Comparison of ENCODE assay signal across 12 cellular contexts in the genomic region with DNA sequence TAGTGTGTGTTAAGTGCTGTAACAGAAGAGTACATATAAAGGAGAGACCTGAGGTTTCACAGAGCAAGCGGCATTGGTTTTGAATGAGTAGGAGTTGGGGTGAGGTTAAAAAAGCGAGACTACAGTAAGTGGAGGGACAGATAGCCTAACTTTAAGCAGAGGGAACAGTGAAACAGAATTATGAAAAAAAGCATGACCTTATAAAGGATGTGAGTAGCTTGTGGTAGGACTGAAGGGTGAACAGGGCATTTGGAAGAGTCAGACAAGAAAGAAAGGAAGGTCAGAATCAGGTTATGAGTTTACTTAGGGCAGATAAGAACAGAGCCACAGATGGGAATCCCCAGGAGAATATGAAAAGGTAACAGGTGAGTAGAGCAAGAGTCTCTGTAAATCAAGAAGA. TPM values are rescaled to one million over a fixed set of nuclear protein-coding genes. Genes with fewer than 3 reads are reported as not detected.
DNase-seq lines count a peak whose midpoint lies in the region; ATAC-seq lines count a peak whose summit lies in the region.
"Had no signal": no experiment of that assay in that cellular context is flagged by ENCODE, and none has a peak within 500 bp of the region (broad histone marks: within the 10 kb centered on the region; RNA-seq: fewer than 3 reads in every experiment).

No MANE protein-coding gene starts in this region.

- CTCF ChIA-PET in activated CD4-positive, alpha-beta memory T cell treated with anti-CD3 and anti-CD28 coated beads, Interleukin-2, amount 10 ng/mL, durations not matched to agents 7 days and 5 days (lab: Charles Lee) = no interaction called here

- H3K27ac Mint-ChIP-seq in activated T-cell treated with anti-CD3 and anti-CD28 coated beads, Interleukin-2, amount 50 U/mL, for 72 hours = no peak overlapping the region
- H3K27ac Mint-ChIP-seq in activated CD4-positive, alpha-beta memory T cell treated with anti-CD3 and anti-CD28 coated beads, Interleukin-2, amount 10 ng/mL, durations not matched to agents 7 days and 5 days = no peak overlapping the region

- H3K9me3 Mint-ChIP-seq in activated T-cell treated with anti-CD3 and anti-CD28 coated beads, Interleukin-2, amount 50 U/mL, for 72 hours = no peaks in the 10 kb centered on the region
- no peaks in the 10 kb centered on the region for H3K9me3 Mint-ChIP-seq in activated CD4-positive, alpha-beta memory T cell treated with anti-CD3 and anti-CD28 coated beads, Interleukin-2, amount 10 ng/mL, durations not matched to agents 7 days and 5 days

- H3K4me3 Mint-ChIP-seq in activated T-cell treated with anti-CD3 and anti-CD28 coated beads, Interleukin-2, amount 50 U/mL, for 72 hours = no peak overlapping the region
- H3K4me3 Mint-ChIP-seq in activated CD4-positive, alpha-beta memory T cell treated with anti-CD3 and anti-CD28 coated beads, Interleukin-2, amount 10 ng/mL, durations not matched to agents 7 days and 5 days = no peak overlapping the region

- H3K27me3 Mint-ChIP-seq in activated T-cell treated with anti-CD3 and anti-CD28 coated beads, Interleukin-2, amount 50 U/mL, for 72 hours (ENCODE audit: low read depth) = no peaks in the 10 kb centered on the region
- no peaks in the 10 kb centered on the region for H3K27me3 Mint-ChIP-seq in activated CD4-positive, alpha-beta memory T cell treated with anti-CD3 and anti-CD28 coated beads, Interleukin-2, amount 10 ng/mL, durations not matched to agents 7 days and 5 days

- POLR2A ChIA-PET in activated CD4-positive, alpha-beta memory T cell treated with anti-CD3 and anti-CD28 coated beads, Interleukin-2, amount 10 ng/mL, durations not matched to agents 7 days and 5 days (lab: Charles Lee) = no interaction called here

- peak; percentile 76 to 95 for ATAC-seq in activated T-cell treated with anti-CD3 and anti-CD28 coated beads, Interleukin-2, amount 50 U/mL, for 72 hours (replicated peaks in 1 of 2)
- ATAC-seq in GM21723 (IDR thresholded peaks at IDR 0.05; ENCODE audit: unreplicated experiment) (peak; percentile 81), HG03432 (IDR thresholded peaks at IDR 0.05; ENCODE audit: unreplicated experiment) (peak; percentile 77)
- ATAC-seq: HCT116, left cardiac atrium, Right ventricle myocardium inferior had no signal

- peaks cover 8 to 9% of the 10 kb centered on the region in 2 donors for H3K36me3 Mint-ChIP-seq in activated T-cell treated with anti-CD3 and anti-CD28 coated beads, Interleukin-2, amount 50 U/mL, for 72 hours (ENCODE audit: insufficient read depth in 2 of 2)
- peaks cover 18% of the 10 kb centered on the region for H3K36me3 Mint-ChIP-seq in activated CD4-positive, alpha-beta memory T cell treated with anti-CD3 and anti-CD28 coated beads, Interleukin-2, amount 10 ng/mL, durations not matched to agents 7 days and 5 days (ENCODE audit: low read depth)

- peaks cover 8% of the 10 kb centered on the region for H3K4me1 Mint-ChIP-seq in activated T-cell treated with anti-CD3 and anti-CD28 coated beads, Interleukin-2, amount 50 U/mL, for 72 hours (ENCODE audit: low read depth)
- H3K4me1 Mint-ChIP-seq in activated CD4-positive, alpha-beta memory T cell treated with anti-CD3 and anti-CD28 coated beads, Interleukin-2, amount 10 ng/mL, durations not matched to agents 7 days and 5 days = peaks cover 6% of the 10 kb centered on the region

- no peak for DNase-seq in activated T-cell treated with anti-CD3 and anti-CD28 coated beads, Interleukin-2, amount 50 U/mL, for 72 hours
- no peak for DNase-seq in activated T-cell treated with anti-CD3 and anti-CD28 coated beads, Interleukin-2, amount 50 U/mL, for 48 hours
- DNase-seq in globus pallidus (ENCODE audit: low spot score) (no peak), SIG-M5 treated with dmso at 0.1 percent for 504 hours (lab: John Stamatoyannopoulos, UW; ENCODE audit: unreplicated experiment) (no peak), DMS153 (lab: John Stamatoyannopoulos, UW) (no peak)
- DNase-seq in activated CD4-positive, alpha-beta memory T cell treated with anti-CD3 and anti-CD28 coated beads, Interleukin-2, amount 10 ng/mL, durations not matched to agents 7 days and 5 days = no peak
- DNase-seq: left cardiac atrium, NCI-H187 treated with DMSO at 0.1 percent for 48 hours had no signal

RNA-seq across cellular contexts. Expression of a gene that starts 22.5 kb away (rescaled TPM):
- 10 to 100 TPM; 15.1 to 15.9 TPM for total RNA-seq in activated T-cell treated with anti-CD3 and anti-CD28 coated beads, Interleukin-2, amount 50 U/mL, for 72 hours
- total RNA-seq in activated CD4-positive, alpha-beta memory T cell treated with anti-CD3 and anti-CD28 coated beads, Interleukin-2, amount 10 ng/mL, durations not matched to agents 7 days and 5 days = 10 to 100 TPM; 17.1 to 18.2 TPM

RNA-seq across cellular contexts. Expression of a gene that starts 23.5 kb away (rescaled TPM):
- total RNA-seq in activated T-cell treated with anti-CD3 and anti-CD28 coated beads, Interleukin-2, amount 50 U/mL, for 72 hours = under 1 TPM; 0.19 to 0.50 TPM
- under 1 TPM in 1 of 2 experiments, not detected in 1; 0.18 TPM for total RNA-seq in activated CD4-positive, alpha-beta memory T cell treated with anti-CD3 and anti-CD28 coated beads, Interleukin-2, amount 10 ng/mL, durations not matched to agents 7 days and 5 days
